ENCODE assay signal across 11 cellular contexts in the genomic region with DNA sequence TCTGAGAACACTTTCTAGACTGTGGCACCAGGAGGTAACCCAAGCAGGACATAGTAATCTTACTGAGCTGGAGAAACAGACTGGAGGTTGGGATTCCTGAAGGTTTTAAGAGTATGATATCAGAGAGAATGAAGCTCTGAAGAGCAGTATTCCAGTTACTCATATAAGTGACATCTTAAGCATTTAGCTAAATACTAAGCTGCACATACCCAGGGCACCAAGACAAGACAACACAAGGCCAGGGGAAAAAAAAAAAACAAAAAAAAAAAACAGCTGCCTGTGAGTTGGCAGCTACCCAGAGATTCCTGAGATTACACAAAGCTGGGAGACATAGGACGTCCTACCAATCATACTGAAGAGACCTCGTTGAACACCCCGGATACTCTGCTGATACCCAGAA.
A peak's percentile ranks its signal among the peaks of the same experiment; 100 is the strongest.
DNase-seq lines count a peak whose midpoint lies in the region; ATAC-seq and TF ChIP-seq lines count a peak whose summit lies in the region.
"Had no signal": no experiment of that assay in that cellular context is flagged by ENCODE, and none has a peak within 500 bp of the region (broad histone marks: within the 10 kb centered on the region; RNA-seq: fewer than 3 reads in every experiment).

No MANE protein-coding gene starts in this region.

- no peaks in the 10 kb centered on the region for H3K27me3 Mint-ChIP-seq in chondrocyte (ENCODE audit: low read depth)
- H3K27me3 Mint-ChIP-seq: activated naive CD8-positive, alpha-beta T cell treated with anti-CD3 and anti-CD28 coated beads, Interleukin-2, amount 50 U/mL, for 24 hours; naive thymus-derived CD4-positive, alpha-beta T cell had no signal

- ATAC-seq in omental fat pad (ENCODE audit: low FRiP score) (no peak), GM18520 (IDR thresholded peaks at IDR 0.05; ENCODE audit: unreplicated experiment) (no peak)
- ATAC-seq: activated naive CD8-positive, alpha-beta T cell treated with anti-CD3 and anti-CD28 coated beads, Interleukin-2, amount 50 U/mL, for 24 hours; naive thymus-derived CD4-positive, alpha-beta T cell had no signal

- H3K36me3 Mint-ChIP-seq in chondrocyte (ENCODE audit: low read depth), result peaks cover 15% of the 10 kb centered on the region

- DNase-seq in BE2C (peak; percentile 16), NCI-H2171 (lab: John Stamatoyannopoulos, UW) (peak; percentile 50), chondrocyte (ENCODE audit: low spot score) (no peak), myocyte (ENCODE audit: low read depth) (peak; percentile 95), omental fat pad (ENCODE audit: low spot score) (no peak)
- DNase-seq in effector CD4-positive, alpha-beta T cell, result no peak
- no peak for DNase-seq in activated CD4-positive, CD25-positive, alpha-beta regulatory T cell treated with anti-CD3 and anti-CD28 coated beads, Interleukin-2, amount 50 U/mL, for 72 hours
- DNase-seq: activated naive CD8-positive, alpha-beta T cell treated with anti-CD3 and anti-CD28 coated beads, Interleukin-2, amount 50 U/mL, for 24 hours; immature natural killer cell; naive thymus-derived CD4-positive, alpha-beta T cell had no signal

- peak overlapping the region; percentile 78 for H3K27ac Mint-ChIP-seq in chondrocyte (ENCODE audit: unreplicated experiment)
- H3K27ac Mint-ChIP-seq: activated naive CD8-positive, alpha-beta T cell treated with anti-CD3 and anti-CD28 coated beads, Interleukin-2, amount 50 U/mL, for 24 hours; immature natural killer cell had no signal

- peaks cover 29% of the 10 kb centered on the region for H3K9me3 Mint-ChIP-seq in chondrocyte (ENCODE audit: low read depth)
- H3K9me3 Mint-ChIP-seq: immature natural killer cell had no signal

- no peaks in the 10 kb centered on the region; the same call in 1 of the 2 replicates for H3K36me3 ChIP-seq in BE2C

- no peaks in the 10 kb centered on the region for H3K27me3 ChIP-seq in BE2C

- no peaks in the 10 kb centered on the region for H3K9me3 ChIP-seq in BE2C

- TF ChIP-seq CTCF in BE2C (IDR thresholded peaks at IDR 0.05; ENCODE audit: low read depth, low read length), result no peak
- no peak for TF ChIP-seq CTCF in chondrocyte (IDR thresholded peaks at IDR 0.05)
- TF ChIP-seq CTCF in omental fat pad (IDR thresholded peaks at IDR 0.05), result no peak

- peaks cover 72% of the 10 kb centered on the region for H3K4me1 Mint-ChIP-seq in chondrocyte (ENCODE audit: low read depth)

- no peaks in the 10 kb centered on the region for H3K4me1 ChIP-seq in BE2C

- H3K4me3 Mint-ChIP-seq in chondrocyte (ENCODE audit: unreplicated experiment), result no peak overlapping the region
- H3K4me3 Mint-ChIP-seq: activated naive CD8-positive, alpha-beta T cell treated with anti-CD3 and anti-CD28 coated beads, Interleukin-2, amount 50 U/mL, for 24 hours; immature natural killer cell; naive thymus-derived CD4-positive, alpha-beta T cell had no signal

- no peak overlapping the region for H3K4me3 ChIP-seq in BE2C (ENCODE audit: low read depth, low read length)

Comparison
In these comparisons a context has a peak if more than half of its experiments do, and no peak if none do; other contexts are left out.
1. DNase-seq: peak in BE2C (single experiment), NCI-H2171 (single experiment) and myocyte (single experiment); none in chondrocyte (single experiment), effector CD4-positive, alpha-beta T cell (single experiment), activated CD4-positive, CD25-positive, alpha-beta regulatory T cell treated with anti-CD3 and anti-CD28 coated beads, Interleukin-2, amount 50 U/mL, for 72 hours (single experiment) and omental fat pad (single experiment).